Comparison of ENCODE assay signal across 19 cellular contexts in genomic region chr20:62696999-62697398, GRCh38. TPM values are rescaled to one million over a fixed set of nuclear protein-coding genes. Genes with fewer than 3 reads are reported as not detected.
"Had no signal": no experiment of that assay in that cellular context is flagged by ENCODE, and none has a peak within 500 bp of the region (broad histone marks: within the 10 kb centered on the region; RNA-seq: fewer than 3 reads in every experiment).

No MANE protein-coding gene starts in this region.

- H3K9me3 ChIP-seq: mucosa of descending colon, pancreas, sigmoid colon, thyroid gland had no signal

- H3K9ac ChIP-seq: neural progenitor cell had no signal

- H3K4me3 ChIP-seq: coronary artery, mucosa of descending colon, neural progenitor cell, pancreas, sigmoid colon, thyroid gland had no signal

- H3K36me3 ChIP-seq: brain microvascular endothelial cell, neural progenitor cell, pancreas, sigmoid colon, thyroid gland had no signal

- H3K4me2 ChIP-seq: neural progenitor cell had no signal

- H3K27ac ChIP-seq: brain microvascular endothelial cell, coronary artery, neural progenitor cell, pancreas, thyroid gland had no signal

- H3K4me1 ChIP-seq: pancreas, sigmoid colon, thyroid gland had no signal

- H3K27me3 ChIP-seq: neural progenitor cell, pancreas, sigmoid colon, thyroid gland had no signal

- H2AFZ ChIP-seq: neural progenitor cell had no signal

- DNase-seq: activated CD4-positive, alpha-beta memory T cell treated with anti-CD3 and anti-CD28 coated beads, Interleukin-2, amount 10 ng/mL, durations not matched to agents 7 days and 5 days; activated CD4-positive, alpha-beta T cell treated with anti-CD3 and anti-CD28 coated beads for 48 hours; activated CD4-positive, CD25-positive, alpha-beta regulatory T cell; activated naive CD4-positive, alpha-beta T cell treated with anti-CD3 and anti-CD28 coated beads for 36 hours; activated T-cell treated with anti-CD3 and anti-CD28 coated beads, Interleukin-2, amount 50 U/mL, for 1 hour; brain microvascular endothelial cell; central memory CD4-positive, alpha-beta T cell; effector CD4-positive, alpha-beta T cell; mesenchymal stem cell; naive B cell; sigmoid colon; stimulated activated CD4-positive, alpha-beta T cell treated with anti-CD3 and anti-CD28 coated beads, Interleukin-4, amount 100 ng/mL, for 4 hours; thyroid gland had no signal

RNA-seq across cellular contexts. Expression of gene NTSR1, which starts 11.6 kb away (rescaled TPM):
- total RNA-seq: activated CD4-positive, alpha-beta memory T cell treated with anti-CD3 and anti-CD28 coated beads, Interleukin-2, amount 10 ng/mL, durations not matched to agents 7 days and 5 days; activated naive CD4-positive, alpha-beta T cell treated with anti-CD3 and anti-CD28 coated beads for 36 hours; activated T-helper 2 cell treated with anti-CD3 and anti-CD28 coated beads, Interferon-gamma antibody, Interleukin-2, Interleukin-4, amounts not matched to agents 10 μg/mL and 5 μg/mL and 100 μg/mL, durations not matched to agents 14 hours and 24 hours and 36 hours; ureter had no signal
